1 cellular context compared by ENCODE assay signal in the genomic region with DNA sequence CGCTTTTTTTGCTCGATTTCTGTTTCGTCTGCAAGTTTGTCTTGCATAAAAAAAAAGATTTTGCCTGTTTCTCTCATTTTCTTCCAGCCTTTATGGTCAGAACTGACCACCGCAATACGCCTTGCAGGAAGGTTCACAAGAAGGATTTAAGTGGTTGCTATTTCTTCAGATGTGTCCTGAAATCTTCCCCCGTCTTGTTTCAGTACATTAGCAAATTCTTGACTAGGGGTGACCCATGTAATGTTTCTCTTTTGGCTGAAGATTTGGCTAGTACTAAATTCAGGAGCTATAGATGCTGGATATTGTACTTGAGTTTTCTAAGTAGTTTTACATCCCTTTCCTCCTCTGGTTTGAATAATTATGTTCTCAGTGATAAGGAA.
TF ChIP-seq lines count a peak whose summit lies in the region.

No MANE protein-coding gene starts in this region.

TF ChIP-seq in HCT116, 20 proteins besides CTCF, POLR2A, EP300 and RAD21 (continued from another document):
- TF ChIP-seq REST (IDR thresholded peaks at IDR 0.05; ENCODE audit: low read depth) = no peak
- no peak for TF ChIP-seq EZH2phosphoT487 (IDR thresholded peaks at IDR 0.05; ENCODE audit: borderline replicate concordance)
- no peak for TF ChIP-seq FOSL1 (IDR thresholded peaks at IDR 0.05; ENCODE audit: low read depth)
- no peak for TF ChIP-seq EZH2 (IDR thresholded peaks at IDR 0.05)
- TF ChIP-seq CBX3 (IDR thresholded peaks at IDR 0.05; ENCODE audit: low read depth) = no peak
